Comparison of ENCODE assay signal across 8 cellular contexts in genomic region chr5:139293504-139294371, GRCh38. TPM values are rescaled to one million over a fixed set of nuclear protein-coding genes. Genes with fewer than 3 reads are reported as not detected.
DNase-seq lines count a peak whose midpoint lies in the region; ATAC-seq lines count a peak whose summit lies in the region.

A gene with protein sequence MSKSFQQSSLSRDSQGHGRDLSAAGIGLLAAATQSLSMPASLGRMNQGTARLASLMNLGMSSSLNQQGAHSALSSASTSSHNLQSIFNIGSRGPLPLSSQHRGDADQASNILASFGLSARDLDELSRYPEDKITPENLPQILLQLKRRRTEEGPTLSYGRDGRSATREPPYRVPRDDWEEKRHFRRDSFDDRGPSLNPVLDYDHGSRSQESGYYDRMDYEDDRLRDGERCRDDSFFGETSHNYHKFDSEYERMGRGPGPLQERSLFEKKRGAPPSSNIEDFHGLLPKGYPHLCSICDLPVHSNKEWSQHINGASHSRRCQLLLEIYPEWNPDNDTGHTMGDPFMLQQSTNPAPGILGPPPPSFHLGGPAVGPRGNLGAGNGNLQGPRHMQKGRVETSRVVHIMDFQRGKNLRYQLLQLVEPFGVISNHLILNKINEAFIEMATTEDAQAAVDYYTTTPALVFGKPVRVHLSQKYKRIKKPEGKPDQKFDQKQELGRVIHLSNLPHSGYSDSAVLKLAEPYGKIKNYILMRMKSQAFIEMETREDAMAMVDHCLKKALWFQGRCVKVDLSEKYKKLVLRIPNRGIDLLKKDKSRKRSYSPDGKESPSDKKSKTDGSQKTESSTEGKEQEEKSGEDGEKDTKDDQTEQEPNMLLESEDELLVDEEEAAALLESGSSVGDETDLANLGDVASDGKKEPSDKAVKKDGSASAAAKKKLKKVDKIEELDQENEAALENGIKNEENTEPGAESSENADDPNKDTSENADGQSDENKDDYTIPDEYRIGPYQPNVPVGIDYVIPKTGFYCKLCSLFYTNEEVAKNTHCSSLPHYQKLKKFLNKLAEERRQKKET (plus strand): TSS chr5:139293740. CDS start chr5:139307416, 13,676 bp downstream.

- H3K4me1 ChIP-seq in CD4-positive, alpha-beta memory T cell (ENCODE audit: insufficient read depth, low read length), result peaks cover 48% of the 10 kb centered on the region

- no peaks in the 10 kb centered on the region for H3K27me3 ChIP-seq in CD4-positive, alpha-beta memory T cell (ENCODE audit: insufficient read depth, low read length)

- DNase-seq in CD4-positive, alpha-beta memory T cell, result peak; percentile 91 to 94 (median 93)
- peak; percentile 77 for DNase-seq in HS-5 (ENCODE audit: low read depth)
- DNase-seq in NK-92 treated with Interleukin-12 subunit alpha and Interleukin-12 subunit beta, amount 100 ng/mL, for 24 hours (lab: John Stamatoyannopoulos, UW), result peak; percentile 90
- DNase-seq in activated CD8-positive, alpha-beta memory T cell treated with anti-CD3 and anti-CD28 coated beads for 24 hours, result peak; percentile 95
- peak; percentile 86 for DNase-seq in effector CD8-positive, alpha-beta T cell (lab: John Stamatoyannopoulos, UW)
- peak; percentile 98 for DNase-seq in lung microvascular endothelial cell (ENCODE audit: low read depth in 2 of 2)
- peak; percentile 88 to 94 (median 89) for DNase-seq in stimulated activated CD4-positive, alpha-beta T cell treated with anti-CD3 and anti-CD28 coated beads, TNF-alpha, amount 100 ng/mL, for 48 hours (ENCODE audit: low read depth in 3 of 3)

- peak within 1 kb of the TSS; percentile 86 to 87 for H3K4me3 ChIP-seq in CD4-positive, alpha-beta memory T cell (ENCODE audit: low read length in 2 of 2)

- POLR2A ChIA-PET in CD4-positive, alpha-beta memory T cell (lab: Charles Lee; ENCODE audit: partially characterized antibody), result interaction anchor here (0.6 to 5.4 kb wide), 41 partner anchors 9 to 1540 kb away, joined by 3 to 149 read pairs (median 5); partner anchors contain the start of genes CTNNA1, DNAJC18, ETF1 and HNRNPA0

- intact Hi-C loops in CD4-positive, alpha-beta memory T cell (cut with micrococcal nuclease), result loop anchor here (1.0 to 5.0 kb wide), 11 partner anchors 9 to 1541 kb away; partner anchors contain the start of genes ETF1, HNRNPA0, HSPA9 and PAIP2

- H3K4me3 Mint-ChIP-seq in CD4-positive, alpha-beta memory T cell, result peak within 1 kb of the TSS; percentile 97 to 99 (median 98)

- peaks cover 0 to 39% of the 10 kb centered on the region in 2 donors for H3K36me3 Mint-ChIP-seq in CD4-positive, alpha-beta memory T cell

- peak within 1 kb of the TSS; percentile 100 for H3K27ac ChIP-seq in CD4-positive, alpha-beta memory T cell (ENCODE audit: low read depth, low read length)

- no peaks in the 10 kb centered on the region for H3K27me3 Mint-ChIP-seq in CD4-positive, alpha-beta memory T cell

- peak within 1 kb of the TSS; percentile 97 to 99 (median 99) for H3K27ac Mint-ChIP-seq in CD4-positive, alpha-beta memory T cell

- CTCF ChIA-PET in CD4-positive, alpha-beta memory T cell (lab: Charles Lee; ENCODE audit: partially characterized antibody), result interaction anchor here (1.0 to 3.4 kb wide), 9 partner anchors 11 to 830 kb away, joined by 3 to 15 read pairs (median 3); partner anchors contain the start of gene PAIP2

- H3K36me3 ChIP-seq in CD4-positive, alpha-beta memory T cell (ENCODE audit: insufficient read depth, low read length), result no peaks in the 10 kb centered on the region

- peaks cover 30 to 54% (median 38%) of the 10 kb centered on the region in 4 donors for H3K4me1 Mint-ChIP-seq in CD4-positive, alpha-beta memory T cell

- no peaks in the 10 kb centered on the region for H3K9me3 Mint-ChIP-seq in CD4-positive, alpha-beta memory T cell

- H3K9me3 ChIP-seq in CD4-positive, alpha-beta memory T cell (ENCODE audit: control insufficient read depth in 1 of 2, low read length in 2 of 2), result no peaks in the 10 kb centered on the region

- ATAC-seq in GM19467 (IDR thresholded peaks at IDR 0.05; ENCODE audit: unreplicated experiment), result peak; percentile 60

RNA-seq across cellular contexts. Expression of the gene that starts here (rescaled TPM):
- total RNA-seq in CD4-positive, alpha-beta memory T cell, result 100 to 1,000 TPM; 228 to 255 TPM
- 100 to 1,000 TPM; 377 to 419 TPM for polyA plus RNA-seq in CD4-positive, alpha-beta memory T cell
- 141 and 163 TPM in 2 replicates for total RNA-seq in lung microvascular endothelial cell

Comparison
In these comparisons a context has a peak if more than half of its experiments do, and no peak if none do; other contexts are left out.
1. Peak in every context shown above with its lines: DNase-seq, ATAC-seq, H3K4me3 ChIP-seq and H3K27ac ChIP-seq.